ENCODE assay signal across 1 cellular context in the genomic region with DNA sequence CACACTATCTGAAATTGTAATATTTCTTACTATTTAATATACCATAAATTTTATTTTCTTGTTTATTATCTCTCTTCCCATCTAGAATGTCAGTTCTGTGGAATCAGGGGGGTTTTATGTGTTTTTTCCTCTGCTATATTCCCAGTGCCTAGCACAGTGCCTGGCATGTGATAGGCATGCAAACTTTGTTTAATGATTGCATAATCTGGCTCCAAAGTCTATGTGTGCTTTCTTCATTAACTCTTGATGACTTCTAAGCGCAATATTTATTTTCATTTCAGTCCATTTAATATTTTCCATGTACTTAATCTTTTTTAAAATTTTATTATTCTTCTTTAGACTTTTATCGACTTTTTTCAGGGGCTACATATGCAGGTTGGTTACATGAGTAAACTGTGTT.
TF ChIP-seq lines count a peak whose summit lies in the region.

No MANE protein-coding gene starts in this region.

TF ChIP-seq in HepG2, 621 proteins besides CTCF, POLR2A, EP300 and RAD21 (continued from another document):
- TF ChIP-seq ARID5B (CRISPR knock-in tag; IDR thresholded peaks at IDR 0.05) (0 out of 2 replicates have a peak, but pooled peaks have one; percentile 41), CEBPB (IDR thresholded peaks at IDR 0.05; ENCODE audit: borderline replicate concordance, low read depth, low read length) (peak; percentile 82), KLF9 (CRISPR knock-in tag; IDR thresholded peaks at IDR 0.05; ENCODE audit: low read depth) (no peak), GATAD2A (CRISPR knock-in tag; IDR thresholded peaks at IDR 0.05) (peak; percentile 47; the same call in 1 of the 2 replicates), MIXL1 (CRISPR knock-in tag; IDR thresholded peaks at IDR 0.05) (peak; percentile 30; the same call in 1 of the 2 replicates), NCOA2 (CRISPR knock-in tag; IDR thresholded peaks at IDR 0.05) (peak; percentile 39; the same call in 1 of the 2 replicates), ARID3A (IDR thresholded peaks at IDR 0.05; ENCODE audit: low read depth, low read length) (peak; percentile 72; the same call in 1 of the 2 replicates), SALL1 (CRISPR knock-in tag; IDR thresholded peaks at IDR 0.05) (peak; percentile 37; the same call in 1 of the 2 replicates), ZFP36L1 (CRISPR knock-in tag; IDR thresholded peaks at IDR 0.05) (no peak), KDM1A (CRISPR knock-in tag; IDR thresholded peaks at IDR 0.05) (peak; percentile 55; the same call in 1 of the 2 replicates), DNMT1 (CRISPR knock-in tag; IDR thresholded peaks at IDR 0.05) (no peak), CEBPG (CRISPR knock-in tag; IDR thresholded peaks at IDR 0.05) (peak; percentile 77), SOX6 (IDR thresholded peaks at IDR 0.05) (no peak), SOX6 (CRISPR knock-in tag; IDR thresholded peaks at IDR 0.05) (no peak)
